Comparison of ENCODE assay signal across 8 cellular contexts in the genomic region with DNA sequence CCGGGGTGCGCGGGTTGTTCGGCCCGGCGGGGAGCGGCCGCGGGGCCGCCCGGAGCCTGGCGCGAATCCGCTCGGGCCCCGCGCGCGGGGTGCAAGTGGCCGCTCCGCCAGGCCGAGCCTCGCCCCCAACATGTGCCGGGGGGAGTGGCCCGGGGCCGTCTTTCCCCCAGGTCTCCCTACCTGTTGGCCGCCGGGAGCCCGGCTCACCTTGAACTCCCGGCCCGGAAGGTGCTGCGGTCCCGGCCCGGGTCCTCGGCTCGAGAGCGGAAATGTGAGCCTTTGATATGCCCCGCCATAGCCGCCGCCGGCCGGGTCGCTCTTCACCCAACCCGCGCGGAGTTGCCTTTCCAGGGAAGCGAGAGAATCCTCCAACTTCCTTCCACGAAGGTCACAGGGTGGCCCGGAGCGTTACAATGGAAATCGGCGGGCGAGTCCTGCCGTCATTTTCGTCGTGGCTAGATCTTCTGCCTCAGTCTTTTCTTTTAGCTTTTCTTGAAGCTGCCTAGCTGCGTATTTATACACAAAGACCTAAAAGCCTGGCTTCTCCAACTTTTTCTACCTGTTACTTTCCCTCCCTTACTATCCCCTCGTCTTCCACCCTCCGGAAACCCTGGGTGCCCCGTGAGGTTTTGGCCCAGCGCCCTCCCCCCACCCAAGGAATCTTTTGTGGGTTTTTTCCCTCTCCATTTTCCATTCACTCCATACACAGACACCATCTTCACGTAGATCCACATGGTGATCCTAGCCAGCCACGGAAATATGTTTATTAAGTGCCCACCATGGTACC. TPM values are rescaled to one million over a fixed set of nuclear protein-coding genes. Genes with fewer than 3 reads are reported as not detected.
DNase-seq lines count a peak whose midpoint lies in the region; ATAC-seq and TF ChIP-seq lines count a peak whose summit lies in the region.

No MANE protein-coding gene starts in this region.

- WGBS in lung, 2 donors, result 4 to 6% methylated on average over 43 to 63 of the region's 63 CpGs

- DNase-seq in activated gamma-delta T cell treated with Interleukin-2 at 50 U/mL for 16 hours (peak; percentile 25), activated gamma-delta T cell (lab: John Stamatoyannopoulos, UW) (no peak), UCSD-AML1 (lab: John Stamatoyannopoulos, UW; ENCODE audit: unreplicated experiment) (peak; percentile 20), colonic mucosa (peak; percentile 67), lung (ENCODE audit: low spot score) (peak; percentile 47), epidermal melanocyte (ENCODE audit: insufficient read length, low spot score) (no peak)
- DNase-seq in stimulated activated effector memory CD8-positive, alpha-beta T cell treated with anti-CD3 and anti-CD28 coated beads, Interleukin-12 subunit alpha, Interleukin-12 subunit beta, amount 100 ng/mL, for 72 hours (ENCODE audit: low spot score in 2 of 2), result peak; percentile 13 to 61

- peak; percentile 36 for ATAC-seq in lung (ENCODE audit: insufficient read depth, low FRiP score)
- peak; percentile 61 for ATAC-seq in stimulated activated effector memory CD8-positive, alpha-beta T cell treated with anti-CD3 and anti-CD28 coated beads, Interleukin-12 subunit alpha, Interleukin-12 subunit beta, amount 100 ng/mL, for 72 hours
- no peak for ATAC-seq in HG03442 (IDR thresholded peaks at IDR 0.05; ENCODE audit: unreplicated experiment)

- TF ChIP-seq CTCF in colonic mucosa (IDR thresholded peaks at IDR 0.05), result no peak
- no peak for TF ChIP-seq CTCF in lung (IDR thresholded peaks at IDR 0.05; ENCODE audit: control extremely low read depth, extremely low read depth)

- H3K27me3 ChIP-seq in colonic mucosa (no peaks in the 10 kb centered on the region), lung (ENCODE audit: control insufficient read depth, insufficient read depth) (no peaks in the 10 kb centered on the region)

- H3K4me1 ChIP-seq in colonic mucosa (peaks cover 10% of the 10 kb centered on the region), lung (ENCODE audit: control insufficient read depth in 2 of 2, insufficient read depth in 2 of 2, low read length in 2 of 2) (peaks cover 4 to 5% of the 10 kb centered on the region in 2 donors)

- peak overlapping the region; percentile 83 to 88 for H3K9ac ChIP-seq in colonic mucosa (ENCODE audit: low read depth in 2 of 2, low read length in 2 of 2)

- H3K36me3 ChIP-seq in colonic mucosa (no peaks in the 10 kb centered on the region), lung (ENCODE audit: control insufficient read depth in 2 of 2, insufficient read depth in 2 of 2, low read length in 2 of 2) (no peaks in the 10 kb centered on the region)

- peaks cover 7% of the 10 kb centered on the region for H3K4me1 Mint-ChIP-seq in stimulated activated effector memory CD8-positive, alpha-beta T cell treated with anti-CD3 and anti-CD28 coated beads, Interleukin-12 subunit alpha, Interleukin-12 subunit beta, amount 100 ng/mL, for 72 hours

- no peaks in the 10 kb centered on the region for H3K9me3 Mint-ChIP-seq in stimulated activated effector memory CD8-positive, alpha-beta T cell treated with anti-CD3 and anti-CD28 coated beads, Interleukin-12 subunit alpha, Interleukin-12 subunit beta, amount 100 ng/mL, for 72 hours

- no peaks in the 10 kb centered on the region for H3K36me3 Mint-ChIP-seq in stimulated activated effector memory CD8-positive, alpha-beta T cell treated with anti-CD3 and anti-CD28 coated beads, Interleukin-12 subunit alpha, Interleukin-12 subunit beta, amount 100 ng/mL, for 72 hours

- H3K9me3 ChIP-seq in colonic mucosa (no peaks in the 10 kb centered on the region), lung (ENCODE audit: control insufficient read depth in 2 of 2, insufficient read depth in 1 of 2, low read length in 1 of 2) (no peaks in the 10 kb centered on the region)

- no peak overlapping the region for H3K27ac Mint-ChIP-seq in stimulated activated effector memory CD8-positive, alpha-beta T cell treated with anti-CD3 and anti-CD28 coated beads, Interleukin-12 subunit alpha, Interleukin-12 subunit beta, amount 100 ng/mL, for 72 hours

- no peak overlapping the region for H3K4me3 Mint-ChIP-seq in stimulated activated effector memory CD8-positive, alpha-beta T cell treated with anti-CD3 and anti-CD28 coated beads, Interleukin-12 subunit alpha, Interleukin-12 subunit beta, amount 100 ng/mL, for 72 hours

- H3K4me3 ChIP-seq in colonic mucosa, result peak overlapping the region; percentile 66
- peak overlapping the region; percentile 58 for H3K4me3 ChIP-seq in lung

- intact Hi-C loops in colonic mucosa (cut with DNase I), result loop anchor here (10.0 kb wide), 1 partner anchor 74 kb away; no protein-coding TSS in a partner anchor

- H3K27ac ChIP-seq in colonic mucosa (peak overlapping the region; percentile 87), lung (ENCODE audit: low read depth in 1 of 2, low read length in 1 of 2) (peak overlapping the region; percentile 32 to 59)

RNA-seq across cellular contexts. Expression of a gene that starts 0.9 kb away (rescaled TPM):
- total RNA-seq in colonic mucosa (10 to 100 TPM; 94.9 TPM), lung (10 to 100 TPM; 29.2 to 51.7 TPM)
- 10 to 100 TPM in 1 of 2 donors, 1 to 10 TPM in 1; 8.0 to 20.6 TPM for polyA plus RNA-seq in lung

Comparison
In these comparisons a context has a peak if more than half of its experiments do, and no peak if none do; other contexts are left out.
1. DNase-seq: peak in activated gamma-delta T cell treated with Interleukin-2 at 50 U/mL for 16 hours (single experiment), UCSD-AML1 (single experiment), colonic mucosa (single experiment), lung (single experiment) and stimulated activated effector memory CD8-positive, alpha-beta T cell treated with anti-CD3 and anti-CD28 coated beads, Interleukin-12 subunit alpha, Interleukin-12 subunit beta, amount 100 ng/mL, for 72 hours (2 of 2); none in activated gamma-delta T cell (single experiment) and epidermal melanocyte (single experiment).